ENCODE assay signal across 20 cellular contexts in the genomic region with DNA sequence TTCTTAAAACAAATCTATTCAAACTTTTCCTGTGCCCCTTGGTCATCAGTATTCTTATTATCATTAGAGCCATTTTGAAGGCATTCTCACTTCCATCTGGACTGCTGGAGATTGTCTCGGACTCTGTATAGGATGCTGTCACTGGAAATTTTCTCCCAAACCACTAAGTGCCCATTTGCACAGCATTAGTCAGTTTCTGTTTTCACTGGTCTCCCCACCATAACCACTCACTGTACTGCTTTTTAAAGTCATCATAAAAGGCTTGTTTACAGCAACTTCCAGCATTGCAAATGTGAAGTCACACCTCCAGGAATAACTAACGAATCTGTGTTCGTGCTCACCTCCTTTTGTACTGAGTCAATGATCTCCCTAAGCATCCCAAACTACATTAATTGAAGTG.
"Had no signal": no experiment of that assay in that cellular context is flagged by ENCODE, and none has a peak within 500 bp of the region (broad histone marks: within the 10 kb centered on the region; RNA-seq: fewer than 3 reads in every experiment).

No MANE protein-coding gene starts in this region.

- DNase-seq: activated B cell treated with CpG ODN at 0.5 μM for 24 hours; activated CD4-positive, alpha-beta memory T cell treated with anti-CD3 and anti-CD28 coated beads for 36 hours; activated CD4-positive, alpha-beta T cell treated with anti-CD3 and anti-CD28 coated beads for 4 hours; activated T-cell treated with anti-CD3 and anti-CD28 coated beads for 4 hours; body of pancreas; central memory CD4-positive, alpha-beta T cell; endodermal cell; head of caudate nucleus; kidney; posterior cingulate gyrus; retina; stimulated activated CD4-positive, alpha-beta T cell treated with anti-CD3 and anti-CD28 coated beads, Interleukin-12 subunit alpha, Interleukin-12 subunit beta, amount 100 ng/mL, for 4 hours; stimulated activated CD4-positive, alpha-beta T cell treated with anti-CD3 and anti-CD28 coated beads, Interleukin-1b, Interleukin-23, amount 100 ng/mL, for 48 hours; stimulated activated naive CD4-positive, alpha-beta T cell treated with Interleukin-2 at 50 U/mL for 16 hours; thyroid gland had no signal

- H3K36me3 ChIP-seq: thyroid gland had no signal

- H3K9me3 ChIP-seq: body of pancreas, thyroid gland had no signal

- ATAC-seq: body of pancreas, left lobe of liver had no signal

- H3K4me1 ChIP-seq: body of pancreas, thyroid gland had no signal

- H3K27ac ChIP-seq: body of pancreas, epithelial cell of prostate, thyroid gland had no signal

- H3K27me3 ChIP-seq: body of pancreas, thyroid gland had no signal

- FAIRE-seq: colon, frontal cortex, kidney had no signal

- H3K4me3 ChIP-seq: body of pancreas, lung, thyroid gland had no signal
